Comparison of ENCODE assay signal across 10 cellular contexts in the genomic region with DNA sequence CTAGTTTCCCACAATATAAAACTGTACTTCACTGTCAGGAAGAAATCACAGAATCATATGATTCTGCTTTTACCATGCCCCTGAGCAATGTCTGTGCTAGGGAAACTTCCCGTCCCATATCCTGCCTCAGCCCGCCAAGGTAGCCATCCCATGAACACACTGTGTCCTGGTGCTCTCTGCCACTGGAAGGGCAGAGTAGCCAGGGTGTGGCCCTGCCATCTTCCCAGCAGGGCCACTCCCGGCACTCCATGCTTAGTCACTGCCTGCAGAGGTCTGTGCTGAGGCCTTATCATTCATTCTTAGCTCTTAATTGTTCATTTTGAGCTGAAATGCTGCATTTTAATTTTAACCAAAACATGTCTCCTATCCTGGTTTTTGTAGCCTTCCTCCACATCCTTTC. TPM values are rescaled to one million over a fixed set of nuclear protein-coding genes. Genes with fewer than 3 reads are reported as not detected.
A peak's percentile ranks its signal among the peaks of the same experiment; 100 is the strongest.
DNase-seq lines count a peak whose midpoint lies in the region; ATAC-seq, FAIRE-seq and TF ChIP-seq lines count a peak whose summit lies in the region.
"Had no signal": no experiment of that assay in that cellular context is flagged by ENCODE, and none has a peak within 500 bp of the region (broad histone marks: within the 10 kb centered on the region; RNA-seq: fewer than 3 reads in every experiment).

No MANE protein-coding gene starts in this region.

- H3K4me1 ChIP-seq in PC-3 (ENCODE audit: insufficient read depth, low read length) = peaks cover 20% of the 10 kb centered on the region
- H3K4me1 ChIP-seq in OCI-LY7 (ENCODE audit: insufficient read depth, low read length, poor library complexity, severe bottlenecking) = no peaks in the 10 kb centered on the region

- no peaks in the 10 kb centered on the region for H3K9me3 Mint-ChIP-seq in dendritic cell treated with granulocyte-macrophage colony-stimulating factor and Interleukin-4, amounts not matched to agents 40 ng/mL and 50 ng/mL, for 4 days
- no peaks in the 10 kb centered on the region for H3K9me3 Mint-ChIP-seq in natural killer cell treated with Interleukin-12 subunit alpha and Interleukin-12 subunit beta and Interleukin-15 and Interleukin-18, amount 100 ng/mL, for 72 hours

- peaks cover 54% of the 10 kb centered on the region for H3F3A ChIP-seq in PC-3 (ENCODE audit: low read length, unreplicated experiment)

- H3K9ac ChIP-seq in PC-3 (ENCODE audit: low read length) = peak overlapping the region; percentile 10

- peak overlapping the region; percentile 59 for H3K27ac ChIP-seq in PC-3 (ENCODE audit: low read length)
- H3K27ac ChIP-seq in OCI-LY7 (ENCODE audit: low read depth, low read length, poor library complexity, severe bottlenecking) = no peak overlapping the region

- H3K9me2 ChIP-seq in PC-3 (replicated peaks; ENCODE audit: low read length) (no peaks in the 10 kb centered on the region), OCI-LY7 (ENCODE audit: insufficient read depth, low read length) (no peaks in the 10 kb centered on the region)

- peaks cover 37% of the 10 kb centered on the region for H3K4me1 Mint-ChIP-seq in dendritic cell treated with granulocyte-macrophage colony-stimulating factor and Interleukin-4, amounts not matched to agents 40 ng/mL and 50 ng/mL, for 4 days (ENCODE audit: low read depth)
- H3K4me1 Mint-ChIP-seq in natural killer cell treated with Interleukin-12 subunit alpha and Interleukin-12 subunit beta and Interleukin-15 and Interleukin-18, amount 100 ng/mL, for 72 hours (ENCODE audit: low read depth in 2 of 2) = peaks cover 7 to 30% of the 10 kb centered on the region in 2 donors

- H4K20me1 ChIP-seq in PC-3 (ENCODE audit: low read length) (no peaks in the 10 kb centered on the region), OCI-LY7 (ENCODE audit: insufficient read depth, low read length) (no peaks in the 10 kb centered on the region)

- H2AFZ ChIP-seq in PC-3 (ENCODE audit: low read length) = no peak overlapping the region
- H2AFZ ChIP-seq in OCI-LY7 (ENCODE audit: low read length) = no peak overlapping the region

- DNase-seq in Caki2 (ENCODE audit: low read depth) (peak; percentile 42), PC-3 (peak; percentile 93), cerebellum (ENCODE audit: low spot score) (no peak), OCI-LY7 (ENCODE audit: low spot score) (no peak), D721Med (ENCODE audit: insufficient read length, low spot score) (no peak)
- no peak for DNase-seq in natural killer cell treated with Interleukin-12 subunit alpha and Interleukin-12 subunit beta and Interleukin-15 and Interleukin-18, amount 100 ng/mL, for 72 hours (ENCODE audit: low spot score)
- DNase-seq: NCI-H2029 treated with DMSO at 0.1 percent for 48 hours had no signal

- H3K79me2 ChIP-seq in PC-3 (ENCODE audit: low read length) = no peaks in the 10 kb centered on the region
- no peaks in the 10 kb centered on the region for H3K79me2 ChIP-seq in OCI-LY7 (ENCODE audit: insufficient read depth, low read depth, low read length)

- ATAC-seq in PC-3 (peak; percentile 98), GM21529 (IDR thresholded peaks at IDR 0.05; ENCODE audit: unreplicated experiment) (no peak)
- ATAC-seq in natural killer cell treated with Interleukin-12 subunit alpha and Interleukin-12 subunit beta and Interleukin-15 and Interleukin-18, amount 100 ng/mL, for 72 hours = no peak

- no peaks in the 10 kb centered on the region for H3K9me3 ChIP-seq in PC-3 (ENCODE audit: low read length)
- H3K9me3 ChIP-seq in OCI-LY7 (ENCODE audit: low read length) = no peaks in the 10 kb centered on the region

- intact Hi-C loops in PC-3 (cut with micrococcal nuclease) (loop anchor here (2.0 kb wide), 1 partner anchor 116 kb away; no protein-coding TSS in a partner anchor), OCI-LY7 (cut with micrococcal nuclease; ENCODE audit: unreplicated experiment) (loop anchor here (5.0 kb wide), 1 partner anchor 114 kb away; no protein-coding TSS in a partner anchor)
- intact Hi-C loops in dendritic cell treated with granulocyte-macrophage colony-stimulating factor and Interleukin-4, amounts not matched to agents 40 ng/mL and 50 ng/mL, for 4 days (cut with micrococcal nuclease) = no loop called here

- H3K36me3 Mint-ChIP-seq in dendritic cell treated with granulocyte-macrophage colony-stimulating factor and Interleukin-4, amounts not matched to agents 40 ng/mL and 50 ng/mL, for 4 days (ENCODE audit: low read depth) = peaks cover 100% of the 10 kb centered on the region
- H3K36me3 Mint-ChIP-seq in natural killer cell treated with Interleukin-12 subunit alpha and Interleukin-12 subunit beta and Interleukin-15 and Interleukin-18, amount 100 ng/mL, for 72 hours = peaks cover 40% of the 10 kb centered on the region

- no peaks in the 10 kb centered on the region for H3K27me3 ChIP-seq in PC-3 (ENCODE audit: low read length)

- H3K27ac Mint-ChIP-seq in dendritic cell treated with granulocyte-macrophage colony-stimulating factor and Interleukin-4, amounts not matched to agents 40 ng/mL and 50 ng/mL, for 4 days = peak overlapping the region; percentile 55
- peak overlapping the region; percentile 64 to 88 for H3K27ac Mint-ChIP-seq in natural killer cell treated with Interleukin-12 subunit alpha and Interleukin-12 subunit beta and Interleukin-15 and Interleukin-18, amount 100 ng/mL, for 72 hours

- H3K36me3 ChIP-seq in PC-3 (ENCODE audit: low read depth, low read length) (peaks cover 93% of the 10 kb centered on the region), OCI-LY7 (ENCODE audit: insufficient read depth, low read length) (peaks cover 96% of the 10 kb centered on the region)

- peak overlapping the region; percentile 3 for H3K4me2 ChIP-seq in PC-3 (ENCODE audit: low read length)
- no peak overlapping the region for H3K4me2 ChIP-seq in OCI-LY7 (ENCODE audit: low read length)

- no peak overlapping the region for H3K4me3 Mint-ChIP-seq in dendritic cell treated with granulocyte-macrophage colony-stimulating factor and Interleukin-4, amounts not matched to agents 40 ng/mL and 50 ng/mL, for 4 days
- H3K4me3 Mint-ChIP-seq in natural killer cell treated with Interleukin-12 subunit alpha and Interleukin-12 subunit beta and Interleukin-15 and Interleukin-18, amount 100 ng/mL, for 72 hours = no peak overlapping the region

- H3K4me3 ChIP-seq in PC-3 (ENCODE audit: low read length) (no peak overlapping the region), OCI-LY7 (ENCODE audit: low read depth, low read length, poor library complexity, severe bottlenecking) (no peak overlapping the region)

- no peak for FAIRE-seq in D721Med (lab: Jason Lieb, UNC)
- FAIRE-seq: urothelium cell line had no signal

- in situ Hi-C loops in Caki2 (cut with HindIII; ENCODE audit: low pct_unique_long_range_greater_than_20kb, low sequenced_read_pairs) = no loop called here

- TF ChIP-seq CTCF in PC-3 (conservative IDR thresholded peaks at IDR 0.05; ENCODE audit: low read depth, low read length) (0 out of 2 replicates have a peak, but pooled peaks have one; percentile 16), OCI-LY7 (conservative IDR thresholded peaks at IDR 0.05; ENCODE audit: low read length) (no peak), D721Med (IDR thresholded peaks at IDR 0.05; ENCODE audit: insufficient read depth, missing control alignments) (no peak)

- no TSS peak for BruUV-seq in PC-3 (replicated peaks; lab: Mats Ljungman, UMichigan)
- BruUV-seq in OCI-LY7 (replicated peaks; lab: Mats Ljungman, UMichigan) = no TSS peak

- POLR2A ChIA-PET in PC-3 (lab: Charles Lee; ENCODE audit: unreplicated experiment) = interaction anchor here (0.6 to 0.7 kb wide), 2 partner anchors 8 to 186 kb away, joined by 3 to 5 read pairs; no protein-coding TSS in a partner anchor
- POLR2A ChIA-PET in OCI-LY7 (lab: Charles Lee) = interaction anchor here (0.6 kb wide), 1 partner anchor 126 kb away, joined by 4 read pairs; no protein-coding TSS in a partner anchor

- CTCF ChIA-PET in PC-3 (lab: Charles Lee) = interaction anchor here (0.6 to 1.1 kb wide), 3 partner anchors 25 to 112 kb away, joined by 3 read pairs; no protein-coding TSS in a partner anchor
- CTCF ChIA-PET in OCI-LY7 (lab: Charles Lee; ENCODE audit: unreplicated experiment) = no interaction called here

- no peaks in the 10 kb centered on the region for H3K27me3 Mint-ChIP-seq in dendritic cell treated with granulocyte-macrophage colony-stimulating factor and Interleukin-4, amounts not matched to agents 40 ng/mL and 50 ng/mL, for 4 days
- H3K27me3 Mint-ChIP-seq in natural killer cell treated with Interleukin-12 subunit alpha and Interleukin-12 subunit beta and Interleukin-15 and Interleukin-18, amount 100 ng/mL, for 72 hours = no peaks in the 10 kb centered on the region

RNA-seq across cellular contexts. Expression of gene AP3M1, which starts 31.8 kb away (rescaled TPM):
- total RNA-seq in Caki2 (2014; rRNA removed; shearing (Covaris generic); ENCODE audit: low replicate concordance) = 4.7 and 5.8 TPM in 2 replicates
- 129 and 165 TPM in 2 replicates for total RNA-seq in PC-3 (2014; rRNA removed)
- total RNA-seq in natural killer cell treated with Interleukin-12 subunit alpha and Interleukin-12 subunit beta and Interleukin-15 and Interleukin-18, amount 100 ng/mL, for 72 hours = 10 to 100 TPM; 53.3 to 60.7 TPM
- total RNA-seq in cerebellum = 43.3 TPM
- 29.1 and 35.5 TPM in 2 replicates for total RNA-seq in OCI-LY7 (2014; rRNA removed; shearing (Covaris generic))
- 53.6 and 54.2 TPM in 2 replicates for total RNA-seq in OCI-LY7 (2022)

RNA-seq across cellular contexts. Expression of gene ADK, which starts 32.2 kb away (rescaled TPM):
- 26.5 and 39.8 TPM in 2 replicates for total RNA-seq in Caki2 (2014; rRNA removed; shearing (Covaris generic); ENCODE audit: low replicate concordance)
- total RNA-seq in PC-3 (2014; rRNA removed) = 221 and 256 TPM in 2 replicates
- total RNA-seq in natural killer cell treated with Interleukin-12 subunit alpha and Interleukin-12 subunit beta and Interleukin-15 and Interleukin-18, amount 100 ng/mL, for 72 hours = 10 to 100 TPM; 18.9 to 49.5 TPM
- total RNA-seq in cerebellum = 44.1 TPM
- total RNA-seq in OCI-LY7 (2014; rRNA removed; shearing (Covaris generic)) = 20.2 and 26.4 TPM in 2 replicates
- 31.1 and 39.0 TPM in 2 replicates for total RNA-seq in OCI-LY7 (2022)

Comparison
In these comparisons a context has a peak if more than half of its experiments do, and no peak if none do; other contexts are left out.
1. DNase-seq: peak in Caki2 (single experiment) and PC-3 (single experiment); none in natural killer cell treated with Interleukin-12 subunit alpha and Interleukin-12 subunit beta and Interleukin-15 and Interleukin-18, amount 100 ng/mL, for 72 hours (single experiment), cerebellum (single experiment), OCI-LY7 (single experiment) and D721Med (single experiment).